In the genomic region with DNA sequence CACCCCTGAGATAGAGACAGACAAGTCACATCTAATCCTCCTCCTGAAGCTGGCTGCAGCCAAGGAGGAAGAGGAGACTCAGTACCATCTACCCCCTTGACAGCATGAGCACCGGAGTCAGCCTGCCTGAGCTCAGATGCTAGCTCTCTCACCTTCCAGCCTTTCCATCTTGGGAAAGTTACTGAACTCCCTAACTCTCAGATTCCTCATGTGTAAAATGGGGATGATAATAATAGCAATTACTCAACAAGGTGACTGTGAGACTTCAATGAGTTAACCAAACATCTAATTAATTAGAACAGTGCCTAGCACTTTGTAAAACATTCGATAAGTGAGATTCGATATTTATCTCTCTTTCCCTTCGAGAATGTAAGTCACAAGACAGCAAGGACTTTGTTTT, we compare ENCODE assay signal across 18 cellular contexts. TPM values are rescaled to one million over a fixed set of nuclear protein-coding genes. Genes with fewer than 3 reads are reported as not detected.
DNase-seq lines count a peak whose midpoint lies in the region; ATAC-seq, FAIRE-seq and TF ChIP-seq lines count a peak whose summit lies in the region.
"Had no signal": no experiment of that assay in that cellular context is flagged by ENCODE, and none has a peak within 500 bp of the region (broad histone marks: within the 10 kb centered on the region; RNA-seq: fewer than 3 reads in every experiment).

No MANE protein-coding gene starts in this region.

- no peaks in the 10 kb centered on the region for H3K79me2 ChIP-seq in trophoblast cell (ENCODE audit: control insufficient read depth, insufficient read depth, low read length, poor library complexity)

- H3K9ac ChIP-seq in trophoblast cell (ENCODE audit: low read length), result no peak overlapping the region

- no peak overlapping the region for H4K91ac ChIP-seq in trophoblast cell (ENCODE audit: low read depth, low read length)

- H3K36me3 ChIP-seq in HEK293 (ENCODE audit: control insufficient read depth in 2 of 2, insufficient read depth in 1 of 2, low read length in 2 of 2), result no peaks in the 10 kb centered on the region
- no peaks in the 10 kb centered on the region for H3K36me3 ChIP-seq in bronchial epithelial cell (ENCODE audit: control insufficient read depth, insufficient read depth, low read length)
- H3K36me3 ChIP-seq in trophoblast cell (ENCODE audit: control insufficient read depth in 1 of 2, insufficient read depth in 2 of 2, low read length in 2 of 2), result no peaks in the 10 kb centered on the region
- H3K36me3 ChIP-seq: BE2C, HAP-1 had no signal

- H3K27ac ChIP-seq in HEK293 (ENCODE audit: extremely low read depth, low read depth, low read length), result no peak overlapping the region
- H3K27ac ChIP-seq in trophoblast cell (ENCODE audit: low read depth, low read length), result no peak overlapping the region
- H3K27ac ChIP-seq: 22Rv1 had no signal

- no peak for TF ChIP-seq CTCF in HEK293 (tag by site-specific recombination; IDR thresholded peaks at IDR 0.05)
- no peak for TF ChIP-seq CTCF in bronchial epithelial cell (IDR thresholded peaks at IDR 0.05; ENCODE audit: insufficient read depth, low read length, severe bottlenecking)

- H2AFZ ChIP-seq in trophoblast cell (ENCODE audit: insufficient read depth, low read length, poor library complexity), result no peak overlapping the region

- POLR2A ChIA-PET in HEK293 (lab: Yijun Ruan, JAX), result no interaction called here

- H3K4me3 ChIP-seq in HEK293 (ENCODE audit: low read depth, low read length) (no peak overlapping the region), bronchial epithelial cell (ENCODE audit: low read depth, low read length) (no peak overlapping the region), trophoblast cell (ENCODE audit: low read depth, low read length) (no peak overlapping the region)
- H3K4me3 ChIP-seq: HAP-1 had no signal

- CTCF ChIA-PET in HEK293 (lab: Yijun Ruan, JAX), result interaction anchor here (0.9 kb wide), 1 partner anchor 735 kb away, joined by 4 read pairs; no protein-coding TSS in a partner anchor

- H3K14ac ChIP-seq in trophoblast cell (ENCODE audit: low read length), result no peak overlapping the region

- H3K18ac ChIP-seq in trophoblast cell (ENCODE audit: low read length), result no peak overlapping the region

- H4K8ac ChIP-seq in trophoblast cell (ENCODE audit: low read depth, low read length), result no peak overlapping the region

- H3K23ac ChIP-seq in trophoblast cell (ENCODE audit: low read length), result no peak overlapping the region

- H2AK5ac ChIP-seq in trophoblast cell (ENCODE audit: low read length), result no peak overlapping the region

- peak overlapping the region; percentile 67 for H3K4ac ChIP-seq in trophoblast cell (ENCODE audit: low read depth, low read length)

- no peak overlapping the region for H4K12ac ChIP-seq in trophoblast cell (ENCODE audit: low read depth, low read length)

- no CpG with 5 or more reads among the region's 4 CpGs for WGBS in trophoblast cell (ENCODE audit: extremely low coverage, insufficient coverage, insufficient read length)

- FAIRE-seq in bronchial epithelial cell (lab: Jason Lieb, UNC), result peak; percentile 13
- no peak for FAIRE-seq in HTR-8/SVneo (lab: Jason Lieb, UNC)

- H2BK120ac ChIP-seq in trophoblast cell (ENCODE audit: insufficient read depth, low read length, poor library complexity), result no peak overlapping the region

- no peaks in the 10 kb centered on the region for H3K9me3 ChIP-seq in HEK293 (ENCODE audit: control insufficient read depth, insufficient read depth, low read depth, low read length)
- H3K9me3 ChIP-seq in trophoblast cell (ENCODE audit: insufficient read depth, low read depth, low read length), result no peaks in the 10 kb centered on the region
- H3K9me3 ChIP-seq: BE2C, HAP-1 had no signal

- H3K4me2 ChIP-seq in trophoblast cell (ENCODE audit: low read length), result no peak overlapping the region

- no peaks in the 10 kb centered on the region for H3K79me1 ChIP-seq in trophoblast cell (ENCODE audit: low read length)

- no peak overlapping the region for H2BK12ac ChIP-seq in trophoblast cell (ENCODE audit: low read length)

- no peak for ATAC-seq in HG02678 (IDR thresholded peaks at IDR 0.05; ENCODE audit: unreplicated experiment)
- ATAC-seq: SK-N-SH treated with all-trans-retinoic acid at 6 μM for 48 hours had no signal

- H2BK5ac ChIP-seq in trophoblast cell (ENCODE audit: low read depth, low read length, poor library complexity), result no peak overlapping the region

- DNase-seq in NCI-H82 (lab: John Stamatoyannopoulos, UW) (peak; percentile 7), NCI-H82 treated with DMSO at 0.1 percent for 48 hours (lab: John Stamatoyannopoulos, UW; ENCODE audit: unreplicated experiment) (no peak), bronchial epithelial cell (ENCODE audit: low read depth) (no peak), trophoblast cell (no peak), ecto neural progenitor cell (ENCODE audit: low spot score) (no peak), HTR-8/SVneo (ENCODE audit: insufficient read length, low spot score) (no peak)
- DNase-seq: BE2C, DMS79 treated with DMSO at 0.1 percent for 48 hours, KG1, NCI-H1417 treated with DMSO at 0.1 percent for 48 hours, NCI-H2029, NCI-H748 treated with DMSO at 0.1 percent for 48 hours, SHP77 treated with DMSO at 0.1 percent for 48 hours had no signal

- H3K4me1 ChIP-seq in HEK293 (ENCODE audit: control insufficient read depth, insufficient read depth, low read length) (no peaks in the 10 kb centered on the region), trophoblast cell (ENCODE audit: control insufficient read depth in 1 of 2, insufficient read depth in 2 of 2, low read length in 2 of 2) (no peaks in the 10 kb centered on the region)
- H3K4me1 ChIP-seq: BE2C had no signal

- H3K27me3 ChIP-seq in bronchial epithelial cell (ENCODE audit: control insufficient read depth, insufficient read depth, low read length) (no peaks in the 10 kb centered on the region), trophoblast cell (ENCODE audit: insufficient read depth, low read length) (no peaks in the 10 kb centered on the region)
- H3K27me3 ChIP-seq: BE2C had no signal

TF ChIP-seq in HEK293, 187 proteins besides CTCF, POLR2A, EP300 and RAD21:
- TF ChIP-seq PRDM1 (tag by site-specific recombination; IDR thresholded peaks at IDR 0.05), result peak; percentile 92
- no peak for TF ChIP-seq ZNF792 (tag by site-specific recombination; IDR thresholded peaks at IDR 0.05)
- TF ChIP-seq ZBTB17 (tag by site-specific recombination; IDR thresholded peaks at IDR 0.05), result peak; percentile 65

RNA-seq across cellular contexts. Expression of a gene that starts 6.4 kb away (rescaled TPM):
- total RNA-seq in bronchial epithelial cell, result 14.7 and 22.1 TPM in 2 replicates
- polyA plus RNA-seq in trophoblast cell (2013), result 10.3 and 11.5 TPM in 2 replicates
